Comparison of ENCODE assay signal across 35 cellular contexts in the genomic region with DNA sequence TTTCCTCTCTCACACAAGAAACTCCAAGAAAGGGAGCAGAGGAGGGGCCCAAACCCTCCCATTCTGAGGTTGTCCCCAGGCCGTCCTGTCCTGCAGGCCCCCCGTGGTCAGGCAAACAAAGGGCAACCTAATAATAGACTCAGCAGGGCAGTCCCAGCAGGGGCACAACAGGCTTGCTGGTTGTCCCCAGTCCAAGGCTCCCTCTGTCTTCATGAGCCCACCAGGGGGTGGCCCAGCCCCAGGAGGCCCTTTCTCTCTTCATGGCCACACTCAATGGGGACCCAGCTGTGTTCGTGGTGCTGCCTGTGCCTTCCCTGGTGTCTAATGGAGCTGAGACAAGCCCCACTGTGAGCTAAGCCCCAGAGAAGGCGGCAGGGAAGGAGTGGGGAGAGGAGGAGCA.
"Had no signal": no experiment of that assay in that cellular context is flagged by ENCODE, and none has a peak within 500 bp of the region (broad histone marks: within the 10 kb centered on the region; RNA-seq: fewer than 3 reads in every experiment).

No MANE protein-coding gene starts in this region.

- H3K36me3 ChIP-seq: adrenal gland, colonic mucosa, gastrocnemius medialis, heart left ventricle, WERI-Rb-1 had no signal

- H3K9me3 Mint-ChIP-seq: activated naive CD4-positive, alpha-beta T cell treated with anti-CD3 and anti-CD28 coated beads, Interleukin-2, amount 50 U/mL, for 24 hours had no signal

- H3K4me1 Mint-ChIP-seq: T-helper 17 cell had no signal

- H3K27me3 Mint-ChIP-seq: activated CD4-positive, alpha-beta T cell treated with anti-CD3 and anti-CD28 coated beads, Interleukin-2, amount 10 ng/mL, durations not matched to agents 24 days and 14 days had no signal

- H3K9me3 ChIP-seq: adrenal gland, body of pancreas, colonic mucosa, gastrocnemius medialis had no signal

- ATAC-seq: activated CD4-positive, alpha-beta T cell treated with anti-CD3 and anti-CD28 coated beads for 36 hours; activated CD8-positive, alpha-beta memory T cell treated with anti-CD3 and anti-CD28 coated beads, Interleukin-2, amount 10 ng/mL, durations not matched to agents 7 days and 5 days; activated CD8-positive, alpha-beta T cell treated with anti-CD3 and anti-CD28 coated beads, Interleukin-2, amount 10 ng/mL, durations not matched to agents 7 days and 5 days; activated naive CD8-positive, alpha-beta T cell treated with anti-CD3 and anti-CD28 coated beads, Interleukin-2, amount 50 U/mL, for 24 hours; body of pancreas; esophagus mucosa; foreskin keratinocyte; gastrocnemius medialis; heart left ventricle; T-helper 17 cell had no signal

- H3K4me1 ChIP-seq: adrenal gland, body of pancreas, colonic mucosa, foreskin keratinocyte, gastrocnemius medialis, heart left ventricle had no signal

- H3K27me3 ChIP-seq: adrenal gland, body of pancreas, colonic mucosa, foreskin keratinocyte had no signal

- H3K27ac ChIP-seq: adrenal gland, body of pancreas, colonic mucosa, foreskin keratinocyte, gastrocnemius medialis, heart left ventricle, WERI-Rb-1 had no signal

- H3K4me3 Mint-ChIP-seq: activated CD4-positive, alpha-beta memory T cell treated with anti-CD3 and anti-CD28 coated beads for 36 hours; activated CD4-positive, alpha-beta T cell treated with anti-CD3 and anti-CD28 coated beads for 36 hours; activated CD4-positive, alpha-beta T cell treated with anti-CD3 and anti-CD28 coated beads, Interleukin-2, amount 10 ng/mL, durations not matched to agents 24 days and 14 days; activated CD8-positive, alpha-beta memory T cell treated with anti-CD3 and anti-CD28 coated beads, Interleukin-2, amount 10 ng/mL, durations not matched to agents 7 days and 5 days; activated CD8-positive, alpha-beta T cell treated with anti-CD3 and anti-CD28 coated beads, Interleukin-2, amount 10 ng/mL, durations not matched to agents 7 days and 5 days; activated naive CD4-positive, alpha-beta T cell treated with anti-CD3 and anti-CD28 coated beads for 36 hours; activated naive CD4-positive, alpha-beta T cell treated with anti-CD3 and anti-CD28 coated beads, Interleukin-2, amount 50 U/mL, for 24 hours; activated naive CD8-positive, alpha-beta T cell treated with anti-CD3 and anti-CD28 coated beads for 36 hours; activated naive CD8-positive, alpha-beta T cell treated with anti-CD3 and anti-CD28 coated beads, Interleukin-2, amount 50 U/mL, for 24 hours; activated T-helper 1 cell treated with anti-CD3 and anti-CD28 coated beads, Interleukin-12 subunit alpha, Interleukin-12 subunit beta, Interleukin-2, Interleukin-4 antibody, amounts not matched to agents 30 ng/mL and 10 ng/mL and 1 ng/mL, durations not matched to agents 14 hours and 24 hours and 36 hours; T-helper 17 cell; T-helper 2 cell treated with Interferon-gamma antibody and Interleukin-4, amounts not matched to agents 5 μg/mL and 100 μg/mL, for 36 hours had no signal

- H3K27ac Mint-ChIP-seq: activated CD4-positive, alpha-beta memory T cell treated with anti-CD3 and anti-CD28 coated beads for 36 hours; activated CD4-positive, alpha-beta T cell treated with anti-CD3 and anti-CD28 coated beads for 36 hours; activated CD4-positive, alpha-beta T cell treated with anti-CD3 and anti-CD28 coated beads, Interleukin-2, amount 10 ng/mL, durations not matched to agents 24 days and 14 days; activated CD8-positive, alpha-beta memory T cell treated with anti-CD3 and anti-CD28 coated beads, Interleukin-2, amount 10 ng/mL, durations not matched to agents 7 days and 5 days; activated CD8-positive, alpha-beta T cell treated with anti-CD3 and anti-CD28 coated beads, Interleukin-2, amount 10 ng/mL, durations not matched to agents 7 days and 5 days; activated naive CD4-positive, alpha-beta T cell treated with anti-CD3 and anti-CD28 coated beads for 36 hours; activated naive CD4-positive, alpha-beta T cell treated with anti-CD3 and anti-CD28 coated beads, Interleukin-2, amount 50 U/mL, for 24 hours; activated naive CD8-positive, alpha-beta T cell treated with anti-CD3 and anti-CD28 coated beads for 36 hours; activated naive CD8-positive, alpha-beta T cell treated with anti-CD3 and anti-CD28 coated beads, Interleukin-2, amount 50 U/mL, for 24 hours; activated T-helper 1 cell treated with anti-CD3 and anti-CD28 coated beads, Interleukin-12 subunit alpha, Interleukin-12 subunit beta, Interleukin-2, Interleukin-4 antibody, amounts not matched to agents 30 ng/mL and 10 ng/mL and 1 ng/mL, durations not matched to agents 14 hours and 24 hours and 36 hours; activated T-helper 2 cell treated with anti-CD3 and anti-CD28 coated beads, Interferon-gamma antibody, Interleukin-2, Interleukin-4, amounts not matched to agents 10 μg/mL and 5 μg/mL and 100 μg/mL, durations not matched to agents 14 hours and 24 hours and 36 hours; T-helper 17 cell; T-helper 2 cell treated with Interferon-gamma antibody and Interleukin-4, amounts not matched to agents 5 μg/mL and 100 μg/mL, for 36 hours had no signal

- H3K36me3 Mint-ChIP-seq: activated CD4-positive, alpha-beta memory T cell treated with anti-CD3 and anti-CD28 coated beads for 36 hours; activated naive CD4-positive, alpha-beta T cell treated with anti-CD3 and anti-CD28 coated beads, Interleukin-2, amount 50 U/mL, for 24 hours; activated naive CD8-positive, alpha-beta T cell treated with anti-CD3 and anti-CD28 coated beads for 36 hours had no signal

- H3K4me3 ChIP-seq: adrenal gland, body of pancreas, colonic mucosa, gastrocnemius medialis, heart left ventricle had no signal

- DNase-seq: activated CD4-positive, alpha-beta memory T cell treated with anti-CD3 and anti-CD28 coated beads for 36 hours; activated CD4-positive, alpha-beta T cell treated with anti-CD3 and anti-CD28 coated beads for 36 hours; activated CD4-positive, CD25-positive, alpha-beta regulatory T cell; activated CD4-positive, CD25-positive, alpha-beta regulatory T cell treated with anti-CD3 and anti-CD28 coated beads, Interleukin-2, amount 50 U/mL, for 72 hours; activated CD8-positive, alpha-beta memory T cell treated with anti-CD3 and anti-CD28 coated beads, Interleukin-2, amount 10 ng/mL, durations not matched to agents 7 days and 5 days; activated CD8-positive, alpha-beta memory T cell treated with anti-CD3 and anti-CD28 coated beads, Interleukin-2, amount 50 U/mL, for 4 hours; activated CD8-positive, alpha-beta T cell treated with anti-CD3 and anti-CD28 coated beads, Interleukin-2, amount 10 ng/mL, durations not matched to agents 7 days and 5 days; activated effector memory CD4-positive, alpha-beta T cell treated with anti-CD3 and anti-CD28 coated beads, Interleukin-2, amount 50 U/mL, for 16 hours; activated naive CD4-positive, alpha-beta T cell treated with anti-CD3 and anti-CD28 coated beads for 36 hours; activated naive CD8-positive, alpha-beta T cell treated with anti-CD3 and anti-CD28 coated beads for 36 hours; activated naive CD8-positive, alpha-beta T cell treated with anti-CD3 and anti-CD28 coated beads, Interleukin-2, amount 50 U/mL, for 24 hours; activated T-cell treated with anti-CD3 and anti-CD28 coated beads, Interleukin-2, amount 50 U/mL, for 1 hour; activated T-cell treated with anti-CD3 and anti-CD28 coated beads, Interleukin-2, amount 50 U/mL, for 48 hours; adrenal gland; amygdala; aorta; body of pancreas; caudate nucleus; cerebellar nuclear complex; colonic mucosa; effector CD8-positive, alpha-beta T cell; foreskin keratinocyte; gastrocnemius medialis; glutamatergic neuron; heart left ventricle; T-helper 1 cell; T-helper 17 cell; T1000; WERI-Rb-1 had no signal
